ENCODE assay signal across 18 cellular contexts in the genomic region with DNA sequence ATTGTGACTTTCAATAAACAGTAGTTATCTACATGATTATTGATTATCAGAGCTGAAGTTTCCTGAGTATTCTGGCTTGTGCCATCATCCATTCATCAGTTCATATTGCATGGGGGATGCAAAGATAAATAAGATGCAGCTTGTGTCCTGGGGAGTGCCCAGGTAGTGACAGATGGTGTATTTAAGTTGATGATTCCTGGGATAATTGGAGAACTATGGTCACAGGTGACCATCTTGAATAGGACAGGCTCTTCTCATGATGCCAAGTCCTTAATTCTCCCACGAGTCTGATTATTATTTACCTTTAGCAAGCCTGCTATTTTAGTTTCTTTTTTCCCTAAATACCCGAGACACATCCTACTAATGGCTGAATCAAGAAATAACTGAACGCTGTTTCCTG.
A peak's percentile ranks its signal among the peaks of the same experiment; 100 is the strongest.
DNase-seq lines count a peak whose midpoint lies in the region; ATAC-seq lines count a peak whose summit lies in the region.
"Had no signal": no experiment of that assay in that cellular context is flagged by ENCODE, and none has a peak within 500 bp of the region (broad histone marks: within the 10 kb centered on the region; RNA-seq: fewer than 3 reads in every experiment).

No MANE protein-coding gene starts in this region.

- no peak for ATAC-seq in HG02884 (IDR thresholded peaks at IDR 0.05; ENCODE audit: unreplicated experiment)
- ATAC-seq: A549; CD8-positive, alpha-beta T cell had no signal

- DNase-seq in COR-L47 (lab: John Stamatoyannopoulos, UW) (peak; percentile 48), NCI-H2227 (lab: John Stamatoyannopoulos, UW; ENCODE audit: unreplicated experiment) (peak; percentile 63), NCI-H69 (lab: John Stamatoyannopoulos, UW) (peak; percentile 95), cerebellar cortex (ENCODE audit: low spot score) (peak; percentile 56), RKO (ENCODE audit: low spot score) (no peak), DMS153 treated with DMSO at 0.1 percent for 48 hours (lab: John Stamatoyannopoulos, UW; ENCODE audit: unreplicated experiment) (no peak), HCEC 1CT (no peak)
- DNase-seq: AML-193; CD4-positive, alpha-beta T cell; CD8-positive, alpha-beta T cell; DMS 273 treated with DMSO at 0.1 percent for 48 hours; DMS153; DMS79; DND-41; EL; GF-D8 had no signal

Comparison
In these comparisons a context has a peak if more than half of its experiments do, and no peak if none do; other contexts are left out.
1. DNase-seq: peak in COR-L47 (single experiment), NCI-H2227 (single experiment), NCI-H69 (single experiment) and cerebellar cortex (single experiment); none in RKO (single experiment), DMS153 treated with DMSO at 0.1 percent for 48 hours (single experiment) and HCEC 1CT (single experiment).